ENCODE assay signal across 21 cellular contexts in genomic region chr15:33600161-33600560, GRCh38.
"Had no signal": no experiment of that assay in that cellular context is flagged by ENCODE, and none has a peak within 500 bp of the region (broad histone marks: within the 10 kb centered on the region; RNA-seq: fewer than 3 reads in every experiment).

No MANE protein-coding gene starts in this region.

- H3K4me3 Mint-ChIP-seq: T-cell had no signal

- DNase-seq: KBM-7, MV-4-11, NCI-H1048, NCI-H1105 treated with DMSO at 0.1 percent for 48 hours, NCI-H1417 treated with DMSO at 0.1 percent for 48 hours, NCI-H146, NCI-H1694 treated with DMSO at 0.1 percent for 48 hours, NCI-H1930, NCI-H2081, NCI-H2107, NCI-H2227 treated with DMSO at 0.1 percent for 48 hours, NCI-H510A, NCI-H524 treated with DMSO at 0.1 percent for 48 hours, NCI-H69, NCI-H774, RPMI8226, SHP77, SK-N-SH, SW 1271, T-cell had no signal

- H3K4me1 Mint-ChIP-seq: T-cell had no signal

- ATAC-seq: T-cell had no signal

- H3K36me3 Mint-ChIP-seq: T-cell had no signal

- H3K27ac Mint-ChIP-seq: T-cell had no signal

- H3K27me3 Mint-ChIP-seq: T-cell had no signal

- H3K9me3 ChIP-seq: SK-N-SH had no signal

- H3K27ac ChIP-seq: HL-60 had no signal

- H3K9ac ChIP-seq: SK-N-SH had no signal

- H3K4me2 ChIP-seq: SK-N-SH had no signal

- H3K9me3 Mint-ChIP-seq: T-cell had no signal
